In genomic region chr20:41327178-41327577, GRCh38 we compare ENCODE assay signal across 2 cellular contexts.
A peak's percentile ranks its signal among the peaks of the same experiment; 100 is the strongest.
TF ChIP-seq lines count a peak whose summit lies in the region.

No MANE protein-coding gene starts in this region.

TF ChIP-seq in IMR-90, 13 proteins besides CTCF, POLR2A, EP300 and RAD21:
- no peak for TF ChIP-seq RFX5 (IDR thresholded peaks at IDR 0.05; ENCODE audit: low read depth, low read length)
- no peak for TF ChIP-seq CHD1 (IDR thresholded peaks at IDR 0.05; ENCODE audit: low read depth, low read length)
- TF ChIP-seq RCOR1 (IDR thresholded peaks at IDR 0.05; ENCODE audit: insufficient replicate concordance, low read length): no peak
- TF ChIP-seq MXI1 (IDR thresholded peaks at IDR 0.05; ENCODE audit: borderline replicate concordance, low read depth, low read length): no peak
- TF ChIP-seq, protein P1, sequence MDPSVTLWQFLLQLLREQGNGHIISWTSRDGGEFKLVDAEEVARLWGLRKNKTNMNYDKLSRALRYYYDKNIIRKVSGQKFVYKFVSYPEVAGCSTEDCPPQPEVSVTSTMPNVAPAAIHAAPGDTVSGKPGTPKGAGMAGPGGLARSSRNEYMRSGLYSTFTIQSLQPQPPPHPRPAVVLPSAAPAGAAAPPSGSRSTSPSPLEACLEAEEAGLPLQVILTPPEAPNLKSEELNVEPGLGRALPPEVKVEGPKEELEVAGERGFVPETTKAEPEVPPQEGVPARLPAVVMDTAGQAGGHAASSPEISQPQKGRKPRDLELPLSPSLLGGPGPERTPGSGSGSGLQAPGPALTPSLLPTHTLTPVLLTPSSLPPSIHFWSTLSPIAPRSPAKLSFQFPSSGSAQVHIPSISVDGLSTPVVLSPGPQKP (IDR thresholded peaks at IDR 0.05; ENCODE audit: borderline replicate concordance, low read depth, low read length): no peak
- no peak for TF ChIP-seq MAZ (IDR thresholded peaks at IDR 0.05; ENCODE audit: borderline replicate concordance, low read depth, low read length)
- TF ChIP-seq CEBPB (IDR thresholded peaks at IDR 0.05; ENCODE audit: low read depth, low read length): no peak
- TF ChIP-seq MAFK (IDR thresholded peaks at IDR 0.05; ENCODE audit: low read depth, low read length): no peak
- no peak for TF ChIP-seq BHLHE40 (IDR thresholded peaks at IDR 0.05; ENCODE audit: low read depth, low read length)
- TF ChIP-seq NFE2L2 (IDR thresholded peaks at IDR 0.05; ENCODE audit: low read depth, low read length): no peak
- no peak for TF ChIP-seq SMC3 (IDR thresholded peaks at IDR 0.05; ENCODE audit: low read depth, low read length)
- TF ChIP-seq FOS (IDR thresholded peaks at IDR 0.05; ENCODE audit: low read depth, low read length): no peak
- TF ChIP-seq, protein P2, sequence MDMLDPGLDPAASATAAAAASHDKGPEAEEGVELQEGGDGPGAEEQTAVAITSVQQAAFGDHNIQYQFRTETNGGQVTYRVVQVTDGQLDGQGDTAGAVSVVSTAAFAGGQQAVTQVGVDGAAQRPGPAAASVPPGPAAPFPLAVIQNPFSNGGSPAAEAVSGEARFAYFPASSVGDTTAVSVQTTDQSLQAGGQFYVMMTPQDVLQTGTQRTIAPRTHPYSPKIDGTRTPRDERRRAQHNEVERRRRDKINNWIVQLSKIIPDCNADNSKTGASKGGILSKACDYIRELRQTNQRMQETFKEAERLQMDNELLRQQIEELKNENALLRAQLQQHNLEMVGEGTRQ (IDR thresholded peaks at IDR 0.05; ENCODE audit: low read depth, low read length): no peak

TF ChIP-seq in K562, 482 proteins besides CTCF, POLR2A, EP300 and RAD21:
- TF ChIP-seq HMBOX1 (IDR thresholded peaks at IDR 0.05): peak; percentile 42; the same call in 1 of the 2 replicates
- TF ChIP-seq PKNOX1 (IDR thresholded peaks at IDR 0.05): peak; percentile 83
- no peak for TF ChIP-seq NRF1 (conservative IDR thresholded peaks at IDR 0.05 in 1 of 2, IDR thresholded peaks at IDR 0.05 in 1 of 2)
- TF ChIP-seq, protein P1 (CRISPR knock-in tag; IDR thresholded peaks at IDR 0.05): no peak
- no peak for TF ChIP-seq CHAMP1 (IDR thresholded peaks at IDR 0.05)
- peak; percentile 10 for TF ChIP-seq MEIS2 (IDR thresholded peaks at IDR 0.05; ENCODE audit: partially characterized antibody)
